Comparison of ENCODE assay signal across 8 cellular contexts in genomic region chr1:10032590-10033358, GRCh38. TPM values are rescaled to one million over a fixed set of nuclear protein-coding genes. Genes with fewer than 3 reads are reported as not detected.
A peak's percentile ranks its signal among the peaks of the same experiment; 100 is the strongest.
DNase-seq lines count a peak whose midpoint lies in the region; ATAC-seq and TF ChIP-seq lines count a peak whose summit lies in the region.

Gene UBE4B (plus strand): TSS chr1:10032958. CDS start chr1:10033671, 713 bp downstream.

- DNase-seq in DMS153 treated with DMSO at 0.1 percent for 48 hours (lab: John Stamatoyannopoulos, UW; ENCODE audit: unreplicated experiment) = peak; percentile 98
- DNase-seq in OCI-M2 (lab: John Stamatoyannopoulos, UW; ENCODE audit: unreplicated experiment) = peak; percentile 84
- peak; percentile 98 for DNase-seq in activated T-cell treated with anti-CD3 and anti-CD28 coated beads for 4 hours
- DNase-seq in epithelial cell of prostate (ENCODE audit: low read depth, low spot score) = peak; percentile 91
- peak; percentile 98 for DNase-seq in mucosa of gallbladder (ENCODE audit: low spot score)
- peak; percentile 92 to 96 for DNase-seq in stimulated activated CD8-positive, alpha-beta memory T cell treated with anti-CD3 and anti-CD28 coated beads, Interleukin-4, amount 100 ng/mL, for 4 hours (ENCODE audit: low read depth in 2 of 2, low spot score in 1 of 2)

- peak within 1 kb of the TSS; percentile 92 for H3K27ac ChIP-seq in epithelial cell of prostate

- peak; percentile 93 for ATAC-seq in GM21576 (IDR thresholded peaks at IDR 0.05; ENCODE audit: unreplicated experiment)

- no peak for TF ChIP-seq EP300 in Ishikawa (IDR thresholded peaks at IDR 0.05; ENCODE audit: borderline replicate concordance)

- TF ChIP-seq RAD21 in Ishikawa (IDR thresholded peaks at IDR 0.05; ENCODE audit: low read depth) = peak; percentile 73

TF ChIP-seq in Ishikawa, 13 proteins besides CTCF, POLR2A, EP300 and RAD21:
- peak; percentile 97 for TF ChIP-seq USF1 (IDR thresholded peaks at IDR 0.05)
- no peak; the same call in 1 of the 2 replicates for TF ChIP-seq TCF12 (IDR thresholded peaks at IDR 0.05; ENCODE audit: low read depth)
- TF ChIP-seq ZBTB7A (IDR thresholded peaks at IDR 0.05; ENCODE audit: low read depth) = no peak
- no peak for TF ChIP-seq TEAD4 (IDR thresholded peaks at IDR 0.05)
- TF ChIP-seq FOXM1 (IDR thresholded peaks at IDR 0.05; ENCODE audit: borderline replicate concordance, low read depth) = no peak
- TF ChIP-seq NFIC (IDR thresholded peaks at IDR 0.05) = no peak; the same call in 1 of the 2 replicates
- TF ChIP-seq, protein P1, sequence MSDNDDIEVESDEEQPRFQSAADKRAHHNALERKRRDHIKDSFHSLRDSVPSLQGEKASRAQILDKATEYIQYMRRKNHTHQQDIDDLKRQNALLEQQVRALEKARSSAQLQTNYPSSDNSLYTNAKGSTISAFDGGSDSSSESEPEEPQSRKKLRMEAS (IDR thresholded peaks at IDR 0.05) = no peak; the same call in none of the 2 replicates
- TF ChIP-seq CEBPB (IDR thresholded peaks at IDR 0.05) = no peak; the same call in 1 of the 2 replicates
- no peak for TF ChIP-seq REST (IDR thresholded peaks at IDR 0.05; ENCODE audit: low read depth)
- peak; percentile 93 for TF ChIP-seq YY1 (IDR thresholded peaks at IDR 0.05; ENCODE audit: low read depth)
- TF ChIP-seq CREB1 (IDR thresholded peaks at IDR 0.05; ENCODE audit: low read depth) = no peak
- TF ChIP-seq TAF1 (IDR thresholded peaks at IDR 0.05; ENCODE audit: low read depth) = peak; percentile 71
- no peak for TF ChIP-seq EGR1 (IDR thresholded peaks at IDR 0.05)

RNA-seq across cellular contexts. Expression of gene UBE4B, which starts in this region (rescaled TPM):
- 40.6 TPM for total RNA-seq in mucosa of gallbladder

Comparison
In these comparisons a context has a peak if more than half of its experiments do, and no peak if none do; other contexts are left out.
1. Peak in every context shown above with its lines: DNase-seq, ATAC-seq and H3K27ac ChIP-seq.